ENCODE assay signal across 23 cellular contexts in the genomic region with DNA sequence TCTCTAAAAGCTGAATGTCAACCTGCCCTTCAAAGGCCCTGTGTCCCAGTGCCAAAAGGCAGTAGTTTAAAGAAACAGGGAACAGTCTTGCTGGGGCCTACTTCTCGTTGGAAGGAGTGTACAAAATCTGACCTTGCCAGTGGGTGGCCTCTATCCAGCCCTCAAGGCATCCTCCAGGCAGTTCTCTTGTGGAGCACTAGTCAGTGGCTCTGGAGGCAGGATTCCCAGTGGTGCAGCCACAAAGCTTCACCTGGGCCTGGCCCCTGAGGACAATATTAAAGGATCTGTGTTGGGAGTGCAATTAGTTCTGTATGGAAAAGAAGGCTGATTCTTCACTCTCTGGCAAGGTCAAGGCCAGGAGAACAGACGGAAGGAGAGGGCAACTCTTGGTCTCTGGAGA.
"Had no signal": no experiment of that assay in that cellular context is flagged by ENCODE, and none has a peak within 500 bp of the region (broad histone marks: within the 10 kb centered on the region; RNA-seq: fewer than 3 reads in every experiment).

No MANE protein-coding gene starts in this region.

- H3K4me3 ChIP-seq: stomach, suprapubic skin, testis, thoracic aorta, thyroid gland, tibial artery, tibial nerve, transverse colon, upper lobe of left lung, upper lobe of right lung, uterus had no signal

- DNase-seq: stimulated activated CD4-positive, alpha-beta T cell treated with anti-CD3 and anti-CD28 coated beads, Interleukin-2, amount 100 ng/mL, for 24 hours; stimulated activated CD4-positive, alpha-beta T cell treated with anti-CD3 and anti-CD28 coated beads, Interleukin-2, amount 100 ng/mL, for 48 hours; stimulated activated CD4-positive, alpha-beta T cell treated with anti-CD3 and anti-CD28 coated beads, Interleukin-4, amount 100 ng/mL, for 1 hour; stimulated activated CD4-positive, alpha-beta T cell treated with anti-CD3 and anti-CD28 coated beads, Interleukin-4, amount 100 ng/mL, for 24 hours; stimulated activated CD4-positive, alpha-beta T cell treated with anti-CD3 and anti-CD28 coated beads, Interleukin-4, amount 100 ng/mL, for 4 hours; stimulated activated CD8-positive, alpha-beta memory T cell treated with anti-CD3 and anti-CD28 coated beads, Interleukin-4, amount 100 ng/mL, for 48 hours; stimulated activated naive B cell treated with anti-CD40 and anti-IgM and Interleukin-4, amounts not matched to agents 10 μg/mL and 1 μg/mL and 100 μg/mL, for 72 hours; stimulated activated naive CD4-positive, alpha-beta T cell; stimulated activated naive CD4-positive, alpha-beta T cell treated with Interleukin-2 at 50 U/mL for 16 hours; stimulated activated naive CD8-positive, alpha-beta T cell treated with anti-CD3 and anti-CD28 coated beads, Interleukin-15, amount 100 ng/mL, for 72 hours; stimulated activated naive CD8-positive, alpha-beta T cell treated with anti-CD3 and anti-CD28 coated beads, Interleukin-15, Interleukin-2, amounts not matched to agents 100 U/mL and 50 U/mL, for 24 hours; stomach; substantia nigra; testis; thyroid gland; tibial artery; transverse colon; upper lobe of left lung; upper lobe of right lung; uterus had no signal

- H3K9me3 ChIP-seq: stomach, suprapubic skin, testis, thoracic aorta, thyroid gland, tibial artery, tibial nerve, transverse colon, upper lobe of left lung, upper lobe of right lung, uterus had no signal

- H3K4me1 ChIP-seq: stomach, suprapubic skin, testis, thyroid gland, upper lobe of right lung, uterus had no signal

- H3K36me3 ChIP-seq: suprapubic skin, thoracic aorta, thyroid gland, transverse colon, upper lobe of left lung, upper lobe of right lung, uterus had no signal

- H3K27ac ChIP-seq: stomach, suprapubic skin, testis, thoracic aorta, thyroid gland, tibial artery, tibial nerve, transverse colon, upper lobe of left lung, upper lobe of right lung, uterus had no signal

- H3K27me3 ChIP-seq: stomach, suprapubic skin, testis, thyroid gland, tibial artery, tibial nerve, transverse colon, upper lobe of left lung, upper lobe of right lung, uterus had no signal
